11 cellular contexts compared by ENCODE assay signal in genomic region chr2:207328944-207329386, GRCh38.
A peak's percentile ranks its signal among the peaks of the same experiment; 100 is the strongest.
DNase-seq lines count a peak whose midpoint lies in the region; ATAC-seq and TF ChIP-seq lines count a peak whose summit lies in the region.
"Had no signal": no experiment of that assay in that cellular context is flagged by ENCODE, and none has a peak within 500 bp of the region (broad histone marks: within the 10 kb centered on the region; RNA-seq: fewer than 3 reads in every experiment).

No MANE protein-coding gene starts in this region.

- peaks cover 13% of the 10 kb centered on the region for H3K4me1 ChIP-seq in lower lobe of right lung

- H3K4me1 Mint-ChIP-seq in activated T-helper 17 cell treated with anti-CD3 and anti-CD28 coated beads, Interleukin-2, amount 50 U/mL, for 72 hours = peaks cover 45% of the 10 kb centered on the region

- no peaks in the 10 kb centered on the region for H3K36me3 ChIP-seq in lower lobe of right lung

- H3K9me3 ChIP-seq in lower lobe of right lung = no peaks in the 10 kb centered on the region

- no peaks in the 10 kb centered on the region for H3K27me3 ChIP-seq in lower lobe of right lung (ENCODE audit: low read depth)

- no peak overlapping the region for H3K27ac ChIP-seq in lower lobe of right lung

- no peak for TF ChIP-seq CTCF in lower lobe of right lung (IDR thresholded peaks at IDR 0.05)

- DNase-seq in stimulated activated CD4-positive, alpha-beta T cell treated with anti-CD3 and anti-CD28 coated beads, Interleukin-12 subunit alpha, Interleukin-12 subunit beta, amount 100 ng/mL, for 4 hours = no peak
- DNase-seq in LoVo (ENCODE audit: low spot score) = no peak
- no peak for DNase-seq in midbrain (lab: John Stamatoyannopoulos, UW)
- DNase-seq in lower lobe of right lung = no peak
- DNase-seq: GDM1, retina, RPMI8226 had no signal

- H3K4me3 ChIP-seq in lower lobe of right lung = no peak overlapping the region

- no peaks in the 10 kb centered on the region for H3K27me3 Mint-ChIP-seq in activated T-helper 17 cell treated with anti-CD3 and anti-CD28 coated beads, Interleukin-2, amount 50 U/mL, for 72 hours

- peak; percentile 30 for ATAC-seq in GM18508 (IDR thresholded peaks at IDR 0.05; ENCODE audit: insufficient read depth, unreplicated experiment)
- peak; percentile 39 for ATAC-seq in GM19452 (IDR thresholded peaks at IDR 0.05; ENCODE audit: unreplicated experiment)
- peak; percentile 46 for ATAC-seq in HG03095 (IDR thresholded peaks at IDR 0.05; ENCODE audit: unreplicated experiment)
- peak; percentile 15 for ATAC-seq in activated T-helper 17 cell treated with anti-CD3 and anti-CD28 coated beads, Interleukin-2, amount 50 U/mL, for 72 hours (replicated peaks)
- no peak for ATAC-seq in lower lobe of right lung

- H3K9me3 Mint-ChIP-seq in activated T-helper 17 cell treated with anti-CD3 and anti-CD28 coated beads, Interleukin-2, amount 50 U/mL, for 72 hours = no peaks in the 10 kb centered on the region

- H3K27ac Mint-ChIP-seq in activated T-helper 17 cell treated with anti-CD3 and anti-CD28 coated beads, Interleukin-2, amount 50 U/mL, for 72 hours = peak overlapping the region; percentile 85

- intact Hi-C loops in lower lobe of right lung (cut with DNase I) = no loop called here

- no peaks in the 10 kb centered on the region for H3K36me3 Mint-ChIP-seq in activated T-helper 17 cell treated with anti-CD3 and anti-CD28 coated beads, Interleukin-2, amount 50 U/mL, for 72 hours (ENCODE audit: low read depth)

- H3K4me3 Mint-ChIP-seq in activated T-helper 17 cell treated with anti-CD3 and anti-CD28 coated beads, Interleukin-2, amount 50 U/mL, for 72 hours = peak overlapping the region; percentile 67

Comparison
In these comparisons a context has a peak if more than half of its experiments do, and no peak if none do; other contexts are left out.
1. ATAC-seq: peak in GM18508 (single experiment), GM19452 (single experiment), HG03095 (single experiment) and activated T-helper 17 cell treated with anti-CD3 and anti-CD28 coated beads, Interleukin-2, amount 50 U/mL, for 72 hours (single experiment); none in lower lobe of right lung (0 of 2).